In the genomic region with DNA sequence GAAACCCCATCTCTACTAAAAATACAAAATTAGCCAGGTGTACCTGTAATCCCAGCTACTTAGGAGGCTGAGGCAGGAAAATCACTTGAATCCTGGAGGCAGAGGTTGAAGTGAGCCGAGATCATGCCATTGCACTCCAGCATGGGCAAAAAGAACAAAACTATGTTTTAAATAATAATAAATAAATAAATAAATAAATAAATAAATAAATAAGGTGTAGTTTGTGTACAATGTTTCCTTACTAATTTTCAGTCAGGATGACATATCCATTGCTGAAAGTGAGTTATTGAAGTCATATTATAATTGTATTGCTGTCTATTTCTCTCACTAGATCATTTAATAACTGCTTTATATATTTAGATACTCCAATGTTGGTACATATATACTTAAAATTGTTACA, we compare ENCODE assay signal across 27 cellular contexts.
DNase-seq lines count a peak whose midpoint lies in the region; TF ChIP-seq lines count a peak whose summit lies in the region.
"Had no signal": no experiment of that assay in that cellular context is flagged by ENCODE, and none has a peak within 500 bp of the region (broad histone marks: within the 10 kb centered on the region; RNA-seq: fewer than 3 reads in every experiment).

No MANE protein-coding gene starts in this region.

- H3K4me3 ChIP-seq in HEK293 (ENCODE audit: low read depth, low read length) = no peak overlapping the region
- H3K4me3 ChIP-seq: A549; BLaER1; BLaER1 treated with 17β-estradiol and CSF1 and Interleukin-3, amounts not matched to agents 10 nM and 100 nM had no signal

- no peaks in the 10 kb centered on the region for H3K36me3 ChIP-seq in HEK293 (ENCODE audit: control insufficient read depth in 2 of 2, insufficient read depth in 1 of 2, low read length in 2 of 2)
- H3K36me3 ChIP-seq: BE2C; BLaER1; BLaER1 treated with 17β-estradiol and CSF1 and Interleukin-3, amounts not matched to agents 10 nM and 100 nM had no signal

- CTCF ChIA-PET in HEK293 (lab: Yijun Ruan, JAX) = interaction anchor here (0.6 kb wide), 1 partner anchor 1565 kb away, joined by 3 read pairs; no protein-coding TSS in a partner anchor

- POLR2A ChIA-PET in HEK293 (lab: Yijun Ruan, JAX) = interaction anchor here (0.8 kb wide), 1 partner anchor 887 kb away, joined by 3 read pairs; no protein-coding TSS in a partner anchor

- no peak for TF ChIP-seq CTCF in HEK293 (tag by site-specific recombination; IDR thresholded peaks at IDR 0.05)

- no peak overlapping the region for H3K27ac ChIP-seq in HEK293 (ENCODE audit: extremely low read depth, low read depth, low read length)
- H3K27ac ChIP-seq: 22Rv1; A549; BLaER1; BLaER1 treated with 17β-estradiol and CSF1 and Interleukin-3, amounts not matched to agents 10 nM and 100 nM; C4-2B had no signal

- H3K4me1 ChIP-seq in HEK293 (ENCODE audit: control insufficient read depth, insufficient read depth, low read length) = no peaks in the 10 kb centered on the region
- H3K4me1 ChIP-seq: A549; BE2C; BLaER1; BLaER1 treated with 17β-estradiol and CSF1 and Interleukin-3, amounts not matched to agents 10 nM and 100 nM; Caco-2 had no signal

- no peaks in the 10 kb centered on the region; the same call in 1 of the 2 replicates for H3K9me3 ChIP-seq in HEK293 (ENCODE audit: control insufficient read depth, insufficient read depth, low read depth, low read length)
- H3K9me3 ChIP-seq: A549, BE2C, BLaER1, Caco-2 had no signal

- no peak for DNase-seq in GDM1 (lab: John Stamatoyannopoulos, UW)
- DNase-seq: 8988T; ACHN; AML-193; BE2C; C1 segment of cervical spinal cord; Caco-2; Calu3; CD4-positive, alpha-beta memory T cell; CD4-positive, alpha-beta T cell; CD4-positive, CD25-positive, alpha-beta regulatory T cell; CD8-positive, alpha-beta memory T cell; CD8-positive, alpha-beta T cell; COR-L47; DMS 273 treated with DMSO at 0.1 percent for 48 hours; DMS153; DMS53; DMS79; DMS79 treated with DMSO at 0.1 percent for 48 hours; DND-41; EL had no signal

TF ChIP-seq in HEK293, 187 proteins besides CTCF, POLR2A, EP300 and RAD21 (continues in another document):
- TF ChIP-seq BCL11B (tag by site-specific recombination; IDR thresholded peaks at IDR 0.05; ENCODE audit: low read depth) (no peak), ZSCAN5A (tag by site-specific recombination; IDR thresholded peaks at IDR 0.05) (no peak), ZXDB (tag by site-specific recombination; IDR thresholded peaks at IDR 0.05) (peak; percentile 44; the same call in 1 of the 2 replicates), ZNF426 (tag by site-specific recombination; IDR thresholded peaks at IDR 0.05) (peak; percentile 58), ZNF792 (tag by site-specific recombination; IDR thresholded peaks at IDR 0.05) (no peak), ZNF596 (tag by site-specific recombination; IDR thresholded peaks at IDR 0.05) (no peak), ZNF202 (tag by site-specific recombination; IDR thresholded peaks at IDR 0.05; ENCODE audit: borderline replicate concordance) (0 out of 2 replicates have a peak, but pooled peaks have one; percentile 60), ZBTB8A (tag by site-specific recombination; IDR thresholded peaks at IDR 0.05) (peak; percentile 57), ZNF555 (tag by site-specific recombination; conservative IDR thresholded peaks at IDR 0.05) (peak; percentile 62), ZNF114 (tag by site-specific recombination; IDR thresholded peaks at IDR 0.05) (no peak), ZNF549 (tag by site-specific recombination; IDR thresholded peaks at IDR 0.05) (no peak), ZNF518A (tag by site-specific recombination; conservative IDR thresholded peaks at IDR 0.05; ENCODE audit: low read depth) (peak; percentile 68; the same call in 1 of the 2 replicates), ZNF292 (tag by site-specific recombination; IDR thresholded peaks at IDR 0.05; ENCODE audit: borderline replicate concordance, low read depth) (0 out of 2 replicates have a peak, but pooled peaks have one; percentile 23), ZNF623 (tag by site-specific recombination; IDR thresholded peaks at IDR 0.05) (peak; percentile 45)
- TF ChIP-seq, protein P1, sequence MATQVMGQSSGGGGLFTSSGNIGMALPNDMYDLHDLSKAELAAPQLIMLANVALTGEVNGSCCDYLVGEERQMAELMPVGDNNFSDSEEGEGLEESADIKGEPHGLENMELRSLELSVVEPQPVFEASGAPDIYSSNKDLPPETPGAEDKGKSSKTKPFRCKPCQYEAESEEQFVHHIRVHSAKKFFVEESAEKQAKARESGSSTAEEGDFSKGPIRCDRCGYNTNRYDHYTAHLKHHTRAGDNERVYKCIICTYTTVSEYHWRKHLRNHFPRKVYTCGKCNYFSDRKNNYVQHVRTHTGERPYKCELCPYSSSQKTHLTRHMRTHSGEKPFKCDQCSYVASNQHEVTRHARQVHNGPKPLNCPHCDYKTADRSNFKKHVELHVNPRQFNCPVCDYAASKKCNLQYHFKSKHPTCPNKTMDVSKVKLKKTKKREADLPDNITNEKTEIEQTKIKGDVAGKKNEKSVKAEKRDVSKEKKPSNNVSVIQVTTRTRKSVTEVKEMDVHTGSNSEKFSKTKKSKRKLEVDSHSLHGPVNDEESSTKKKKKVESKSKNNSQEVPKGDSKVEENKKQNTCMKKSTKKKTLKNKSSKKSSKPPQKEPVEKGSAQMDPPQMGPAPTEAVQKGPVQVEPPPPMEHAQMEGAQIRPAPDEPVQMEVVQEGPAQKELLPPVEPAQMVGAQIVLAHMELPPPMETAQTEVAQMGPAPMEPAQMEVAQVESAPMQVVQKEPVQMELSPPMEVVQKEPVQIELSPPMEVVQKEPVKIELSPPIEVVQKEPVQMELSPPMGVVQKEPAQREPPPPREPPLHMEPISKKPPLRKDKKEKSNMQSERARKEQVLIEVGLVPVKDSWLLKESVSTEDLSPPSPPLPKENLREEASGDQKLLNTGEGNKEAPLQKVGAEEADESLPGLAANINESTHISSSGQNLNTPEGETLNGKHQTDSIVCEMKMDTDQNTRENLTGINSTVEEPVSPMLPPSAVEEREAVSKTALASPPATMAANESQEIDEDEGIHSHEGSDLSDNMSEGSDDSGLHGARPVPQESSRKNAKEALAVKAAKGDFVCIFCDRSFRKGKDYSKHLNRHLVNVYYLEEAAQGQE (tag by site-specific recombination; IDR thresholded peaks at IDR 0.05) = peak; percentile 41; the same call in 1 of the 2 replicates
- TF ChIP-seq, protein P2, sequence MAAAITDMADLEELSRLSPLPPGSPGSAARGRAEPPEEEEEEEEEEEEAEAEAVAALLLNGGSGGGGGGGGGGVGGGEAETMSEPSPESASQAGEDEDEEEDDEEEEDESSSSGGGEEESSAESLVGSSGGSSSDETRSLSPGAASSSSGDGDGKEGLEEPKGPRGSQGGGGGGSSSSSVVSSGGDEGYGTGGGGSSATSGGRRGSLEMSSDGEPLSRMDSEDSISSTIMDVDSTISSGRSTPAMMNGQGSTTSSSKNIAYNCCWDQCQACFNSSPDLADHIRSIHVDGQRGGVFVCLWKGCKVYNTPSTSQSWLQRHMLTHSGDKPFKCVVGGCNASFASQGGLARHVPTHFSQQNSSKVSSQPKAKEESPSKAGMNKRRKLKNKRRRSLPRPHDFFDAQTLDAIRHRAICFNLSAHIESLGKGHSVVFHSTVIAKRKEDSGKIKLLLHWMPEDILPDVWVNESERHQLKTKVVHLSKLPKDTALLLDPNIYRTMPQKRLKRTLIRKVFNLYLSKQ (tag by site-specific recombination; IDR thresholded peaks at IDR 0.05; ENCODE audit: borderline replicate concordance) = no peak
